ENCODE assay signal across 8 cellular contexts in genomic region chr7:5420108-5420840, GRCh38. TPM values are rescaled to one million over a fixed set of nuclear protein-coding genes. Genes with fewer than 3 reads are reported as not detected.
DNase-seq lines count a peak whose midpoint lies in the region; ATAC-seq, FAIRE-seq and TF ChIP-seq lines count a peak whose summit lies in the region.

No MANE protein-coding gene starts in this region.

- BruUV-seq in endothelial cell of umbilical vein (replicated peaks; lab: Mats Ljungman, UMichigan), result no TSS peak

- H3K4me3 Mint-ChIP-seq in naive thymus-derived CD4-positive, alpha-beta T cell, result peak overlapping the region; percentile 20 to 85 (median 71)

- DNase-seq in ELR (ENCODE audit: low read depth) (peak; percentile 49), SK-N-MC (ENCODE audit: low read depth, low spot score) (no peak), endothelial cell of umbilical vein (ENCODE audit: low read depth, low spot score) (no peak), RCC 7860 (ENCODE audit: low spot score) (no peak), NCI-H2196 treated with DMSO at 0.1 percent for 48 hours (lab: John Stamatoyannopoulos, UW; ENCODE audit: unreplicated experiment) (no peak)
- DNase-seq in naive thymus-derived CD4-positive, alpha-beta T cell, result peak in 4 of 9 donors; percentile 24 to 37 (median 34)

- H3K4me1 Mint-ChIP-seq in naive thymus-derived CD4-positive, alpha-beta T cell, result peaks cover 18 to 45% (median 28%) of the 10 kb centered on the region in 7 donors

- H3K9me1 ChIP-seq in endothelial cell of umbilical vein (replicated peaks; ENCODE audit: control insufficient read depth, extremely low read depth, insufficient read depth, low read length), result no peaks in the 10 kb centered on the region

- TF ChIP-seq POLR2A in endothelial cell of umbilical vein (IDR thresholded peaks at IDR 0.05; ENCODE audit: low read depth, low read length), result no peak

- H3K36me3 ChIP-seq in SK-N-MC (ENCODE audit: insufficient read depth, low read length) (no peaks in the 10 kb centered on the region), endothelial cell of umbilical vein (ENCODE audit: control insufficient read depth in 2 of 2, extremely low read depth in 1 of 2, insufficient read depth in 2 of 2, low read length in 2 of 2) (peaks cover 0 to 2% of the 10 kb centered on the region in 2 experiments)
- H3K36me3 ChIP-seq in naive thymus-derived CD4-positive, alpha-beta T cell (ENCODE audit: control insufficient read depth in 2 of 3, insufficient read depth in 3 of 3, low read length in 3 of 3), result no peaks in the 10 kb centered on the region

- no peak for ATAC-seq in naive thymus-derived CD4-positive, alpha-beta T cell
- no peak for ATAC-seq in HG02885 (IDR thresholded peaks at IDR 0.05; ENCODE audit: poor library complexity, unreplicated experiment)
- ATAC-seq in GM21576 (IDR thresholded peaks at IDR 0.05; ENCODE audit: unreplicated experiment), result no peak

- peak overlapping the region; percentile 53 for H3K4me2 ChIP-seq in endothelial cell of umbilical vein (ENCODE audit: insufficient read depth, low read length)

- H3K27ac Mint-ChIP-seq in naive thymus-derived CD4-positive, alpha-beta T cell, result peak overlapping the region in 1 of 9 donors; percentile 46

- H3K27me3 ChIP-seq in endothelial cell of umbilical vein (ENCODE audit: control insufficient read depth in 2 of 2, insufficient read depth in 2 of 2, low read length in 2 of 2), result no peaks in the 10 kb centered on the region
- H3K27me3 ChIP-seq in naive thymus-derived CD4-positive, alpha-beta T cell (ENCODE audit: control insufficient read depth in 2 of 2, insufficient read depth in 2 of 2, low read length in 2 of 2), result peaks cover 25 to 64% of the 10 kb centered on the region in 2 donors

- H3K27ac ChIP-seq in SK-N-MC (peak overlapping the region; percentile 36; the same call in 1 of the 2 replicates), endothelial cell of umbilical vein (ENCODE audit: insufficient read depth, low read depth, low read length) (peak overlapping the region; percentile 36)
- no peak overlapping the region for H3K27ac ChIP-seq in naive thymus-derived CD4-positive, alpha-beta T cell (ENCODE audit: low read depth, low read length)

- H3K4me1 ChIP-seq in endothelial cell of umbilical vein (ENCODE audit: control insufficient read depth, extremely low read depth, insufficient read depth, low read length), result peaks cover 9% of the 10 kb centered on the region
- H3K4me1 ChIP-seq in naive thymus-derived CD4-positive, alpha-beta T cell (ENCODE audit: control insufficient read depth in 2 of 2, insufficient read depth in 2 of 2, low read length in 2 of 2), result peaks cover 32 to 52% of the 10 kb centered on the region in 2 donors

- peak overlapping the region; percentile 99 for H3K4me3 ChIP-seq in SK-N-MC
- peak overlapping the region; percentile 66 to 89 (median 73) for H3K4me3 ChIP-seq in endothelial cell of umbilical vein (replicated peaks in 1 of 3; ENCODE audit: insufficient read depth in 1 of 3, low read depth in 1 of 3, low read length in 3 of 3)
- peak overlapping the region; percentile 39 for H3K4me3 ChIP-seq in naive thymus-derived CD4-positive, alpha-beta T cell (ENCODE audit: low read length)

- TF ChIP-seq CTCF in endothelial cell of umbilical vein (IDR thresholded peaks at IDR 0.05; ENCODE audit: extremely low read depth in 1 of 2, insufficient read depth in 1 of 2, low read depth in 1 of 2, low read length in 2 of 2), result no peak

- peaks cover 3% of the 10 kb centered on the region for H4K20me1 ChIP-seq in endothelial cell of umbilical vein (replicated peaks; ENCODE audit: control insufficient read depth, extremely low read depth, insufficient read depth, low read length)

- dilution Hi-C loops in endothelial cell of umbilical vein (cut with MboI; ENCODE audit: extremely low pct_ligation_motif_present, low sequenced_read_pairs), result no loop called here

- H3K27me3 Mint-ChIP-seq in naive thymus-derived CD4-positive, alpha-beta T cell, result peaks cover 44 to 77% (median 59%) of the 10 kb centered on the region in 5 donors

- peaks cover 70% of the 10 kb centered on the region for H3K79me2 ChIP-seq in endothelial cell of umbilical vein (ENCODE audit: control insufficient read depth, insufficient read depth, low read length)

- POLR2A ChIA-PET in endothelial cell of umbilical vein (lab: Charles Lee), result interaction anchor here (0.7 kb wide), 1 partner anchor 11 kb away, joined by 3 read pairs; no protein-coding TSS in a partner anchor
- POLR2A ChIA-PET in naive thymus-derived CD4-positive, alpha-beta T cell (lab: Charles Lee), result interaction anchor here (1.0 kb wide), 1 partner anchor 23 kb away, joined by 3 read pairs; no protein-coding TSS in a partner anchor

- no peak for FAIRE-seq in endothelial cell of umbilical vein (lab: Jason Lieb, UNC)
- FAIRE-seq in RCC 7860 (lab: Jason Lieb, UNC), result no peak

- H3K9me3 ChIP-seq in SK-N-MC (ENCODE audit: low read depth, low read length) (no peaks in the 10 kb centered on the region), endothelial cell of umbilical vein (replicated peaks; ENCODE audit: control insufficient read depth, insufficient read depth, low read length) (no peaks in the 10 kb centered on the region)
- no peaks in the 10 kb centered on the region for H3K9me3 ChIP-seq in naive thymus-derived CD4-positive, alpha-beta T cell (ENCODE audit: control insufficient read depth in 2 of 3, low read length in 3 of 3)

- CTCF ChIA-PET in endothelial cell of umbilical vein (lab: Charles Lee), result no interaction called here
- CTCF ChIA-PET in naive thymus-derived CD4-positive, alpha-beta T cell (lab: Charles Lee), result interaction anchor here (0.6 kb wide), 1 partner anchor 180 kb away, joined by 3 read pairs; no protein-coding TSS in a partner anchor

- intact Hi-C loops in endothelial cell of umbilical vein (cut with micrococcal nuclease), result no loop called here
- intact Hi-C loops in naive thymus-derived CD4-positive, alpha-beta T cell (cut with micrococcal nuclease), result loop anchor here in 1 of 2 donors (1.0 to 5.0 kb wide), 3 partner anchors 9 to 368 kb away; no protein-coding TSS in a partner anchor

- H3K9me3 Mint-ChIP-seq in naive thymus-derived CD4-positive, alpha-beta T cell, result peaks cover 0 to 2% (median 0%) of the 10 kb centered on the region in 11 donors

- H3K9ac ChIP-seq in SK-N-MC (ENCODE audit: insufficient read length), result peak overlapping the region; percentile 99
- H3K9ac ChIP-seq in endothelial cell of umbilical vein (replicated peaks; ENCODE audit: extremely low read depth, insufficient read depth, low read length), result peak overlapping the region; percentile 61

- H3K36me3 Mint-ChIP-seq in naive thymus-derived CD4-positive, alpha-beta T cell, result no peaks in the 10 kb centered on the region

- no peak overlapping the region for H2AFZ ChIP-seq in endothelial cell of umbilical vein (ENCODE audit: low read depth, low read length)

TF ChIP-seq in endothelial cell of umbilical vein, 7 proteins besides CTCF, POLR2A, EP300 and RAD21:
- no peak for TF ChIP-seq MYC (IDR thresholded peaks at IDR 0.05; ENCODE audit: low read depth, low read length)
- TF ChIP-seq FOS (IDR thresholded peaks at IDR 0.05; ENCODE audit: borderline replicate concordance, insufficient read depth, low read length), result no peak
- TF ChIP-seq JUN (IDR thresholded peaks at IDR 0.05; ENCODE audit: borderline replicate concordance, insufficient read depth, insufficient read length, low read depth), result no peak
- no peak for TF ChIP-seq EZH2 (IDR thresholded peaks at IDR 0.05; ENCODE audit: borderline replicate concordance, low read depth, low read length, severe bottlenecking)
- TF ChIP-seq, protein P1, sequence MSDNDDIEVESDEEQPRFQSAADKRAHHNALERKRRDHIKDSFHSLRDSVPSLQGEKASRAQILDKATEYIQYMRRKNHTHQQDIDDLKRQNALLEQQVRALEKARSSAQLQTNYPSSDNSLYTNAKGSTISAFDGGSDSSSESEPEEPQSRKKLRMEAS (IDR thresholded peaks at IDR 0.05; ENCODE audit: insufficient read depth, insufficient read length), result no peak
- no peak for TF ChIP-seq POLR2AphosphoS5 (IDR thresholded peaks at IDR 0.05; ENCODE audit: insufficient read depth, low read depth, low read length)
- TF ChIP-seq GATA2 (IDR thresholded peaks at IDR 0.05; ENCODE audit: insufficient read depth, insufficient read length, low read depth, low read length), result no peak

RNA-seq across cellular contexts. Expression of gene TNRC18, which starts 3.4 kb away (rescaled TPM):
- 64.6 and 65.0 TPM in 2 replicates for total RNA-seq in endothelial cell of umbilical vein
- polyA plus RNA-seq in endothelial cell of umbilical vein, result 14.8 and 16.8 TPM in 2 replicates
- 15.2 and 20.7 TPM in 2 replicates for polyA plus RNA-seq in endothelial cell of umbilical vein (2011; cell fraction: cytosol; rRNA removed)
- polyA plus RNA-seq in endothelial cell of umbilical vein (2011; cell fraction: nucleus; rRNA removed), result 44.0 and 48.9 TPM in 2 replicates
- polyA plus RNA-seq in endothelial cell of umbilical vein (2012), result 25.5 and 34.3 TPM in 2 replicates
- 25.8 and 35.4 TPM in 2 replicates for polyA minus RNA-seq in endothelial cell of umbilical vein
- polyA minus RNA-seq in endothelial cell of umbilical vein (2011; cell fraction: cytosol; rRNA and poly(A)+ RNA removed), result 31.4 TPM
- polyA minus RNA-seq in endothelial cell of umbilical vein (2011; cell fraction: nucleus; rRNA and poly(A)+ RNA removed), result 25.3 and 40.1 TPM in 2 replicates
- 10 to 100 TPM; 34.2 to 83.7 (median 49.3) TPM for total RNA-seq in naive thymus-derived CD4-positive, alpha-beta T cell
- polyA plus RNA-seq in naive thymus-derived CD4-positive, alpha-beta T cell, result under 1 TPM; 0.18 to 0.98 TPM

Comparison
In these comparisons a context has a peak if more than half of its experiments do, and no peak if none do; other contexts are left out.
1. H3K4me3 ChIP-seq: peak in every context shown above with its lines; median percentile 99 in SK-N-MC; 73 in endothelial cell of umbilical vein; 39 in naive thymus-derived CD4-positive, alpha-beta T cell.